Comparison of ENCODE assay signal across 9 cellular contexts in genomic region chr14:99562848-99563748, GRCh38. TPM values are rescaled to one million over a fixed set of nuclear protein-coding genes. Genes with fewer than 3 reads are reported as not detected.
DNase-seq lines count a peak whose midpoint lies in the region; ATAC-seq and TF ChIP-seq lines count a peak whose summit lies in the region.
"Had no signal": no experiment of that assay in that cellular context is flagged by ENCODE, and none has a peak within 500 bp of the region (broad histone marks: within the 10 kb centered on the region; RNA-seq: fewer than 3 reads in every experiment).

No MANE protein-coding gene starts in this region.

- H3K27ac ChIP-seq in parathyroid adenoma, result no peak overlapping the region

- no peak overlapping the region for H2AFZ ChIP-seq in parathyroid adenoma

- H3K9me3 ChIP-seq in parathyroid adenoma (ENCODE audit: control insufficient read depth, low read length), result no peaks in the 10 kb centered on the region

- peak; percentile 69 for TF ChIP-seq CTCF in parathyroid adenoma (IDR thresholded peaks at IDR 0.05)

- peak; percentile 82 for DNase-seq in HK-2 (ENCODE audit: unreplicated experiment)
- DNase-seq in SHP77 (lab: John Stamatoyannopoulos, UW), result peak; percentile 87 to 92
- DNase-seq in glomerular endothelial cell (ENCODE audit: extremely low read depth, low read depth, low spot score), result peak; percentile 16
- no peak for DNase-seq in foreskin melanocyte
- DNase-seq: naive B cell had no signal

- no peak overlapping the region for H3K4me3 ChIP-seq in parathyroid adenoma (ENCODE audit: low read depth, low read length)

- no peak overlapping the region for H3K9ac ChIP-seq in parathyroid adenoma

- no peaks in the 10 kb centered on the region for H3K36me3 ChIP-seq in parathyroid adenoma (ENCODE audit: control insufficient read depth, insufficient read depth, low read length)

- no peak overlapping the region for H3K4me2 ChIP-seq in parathyroid adenoma (ENCODE audit: low read length)

- peaks cover 49% of the 10 kb centered on the region for H3K4me1 ChIP-seq in parathyroid adenoma

- ATAC-seq in GM18873 (IDR thresholded peaks at IDR 0.05; ENCODE audit: low FRiP score, unreplicated experiment) (no peak), HG03095 (IDR thresholded peaks at IDR 0.05; ENCODE audit: unreplicated experiment) (no peak), GM19455 (IDR thresholded peaks at IDR 0.05; ENCODE audit: unreplicated experiment) (no peak)

- H3K27me3 ChIP-seq in parathyroid adenoma (ENCODE audit: control insufficient read depth, insufficient read depth, low read length), result no peaks in the 10 kb centered on the region

- peaks cover 29% of the 10 kb centered on the region for H3K79me2 ChIP-seq in parathyroid adenoma

RNA-seq across cellular contexts. Expression of gene CCDC85C, which starts 40.9 kb away (rescaled TPM):
- total RNA-seq in glomerular endothelial cell, result 9.7 and 18.6 TPM in 2 replicates
